16 cellular contexts compared by ENCODE assay signal in the genomic region with DNA sequence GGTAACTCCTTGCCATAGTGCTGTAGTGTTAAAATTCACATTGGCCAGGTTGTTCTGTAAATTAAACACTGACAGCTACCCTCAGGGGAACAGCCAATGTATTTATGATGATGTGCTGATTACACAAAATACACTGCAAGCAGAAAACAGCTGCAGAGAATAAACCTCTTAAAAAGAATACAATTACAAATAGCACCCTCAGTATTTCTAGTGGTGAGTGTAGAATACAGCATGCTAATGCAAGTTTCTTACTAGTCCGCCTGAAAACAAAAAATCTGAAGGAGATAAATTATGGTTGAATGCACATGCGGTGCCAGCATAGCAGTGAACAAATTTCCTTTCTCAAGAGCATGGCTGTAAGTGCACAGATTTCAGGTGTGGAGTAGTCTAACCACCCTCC.
"Had no signal": no experiment of that assay in that cellular context is flagged by ENCODE, and none has a peak within 500 bp of the region (broad histone marks: within the 10 kb centered on the region; RNA-seq: fewer than 3 reads in every experiment).

No MANE protein-coding gene starts in this region.

- H3K27me3 ChIP-seq: adrenal gland, gastroesophageal sphincter, spleen, tibial nerve, vagina had no signal

- H3K36me3 ChIP-seq: adrenal gland, gastroesophageal sphincter, spleen, tibial nerve, vagina had no signal

- H3K9me3 ChIP-seq: adrenal gland, gastroesophageal sphincter, psoas muscle, spleen, tibial nerve, vagina had no signal

- H3K27ac ChIP-seq: adrenal gland, coronary artery, gastroesophageal sphincter, psoas muscle, spleen, tibial nerve, vagina had no signal

- H3K4me3 ChIP-seq: adrenal gland, coronary artery, gastroesophageal sphincter, psoas muscle, spleen, tibial nerve, vagina had no signal

- ATAC-seq: gastroesophageal sphincter; psoas muscle; sciatic nerve; stimulated activated naive B cell treated with anti-CD40 and anti-IgM and Interleukin-4, amounts not matched to agents 10 μg/mL and 1 μg/mL and 100 μg/mL, for 72 hours had no signal

- DNase-seq: activated CD4-positive, alpha-beta T cell treated with anti-CD3 and anti-CD28 coated beads, Interleukin-2, amount 50 U/mL, for 1 hour; activated naive CD4-positive, alpha-beta T cell treated with anti-CD3 and anti-CD28 coated beads, Interleukin-2, amount 50 U/mL, for 16 hours; adrenal gland; caudate nucleus; effector CD4-positive, alpha-beta T cell; hippocampal formation; nephron progenitor cell; psoas muscle; spleen; stimulated activated CD4-positive, alpha-beta T cell treated with anti-CD3 and anti-CD28 coated beads, Interleukin-2, amount 100 ng/mL, for 24 hours; stimulated activated naive B cell treated with anti-CD40 and anti-IgM and Interleukin-4, amounts not matched to agents 10 μg/mL and 1 μg/mL and 100 μg/mL, for 72 hours had no signal
